1 cellular context compared by ENCODE assay signal in genomic region chr15:34993877-34994276, GRCh38.
A peak's percentile ranks its signal among the peaks of the same experiment; 100 is the strongest.
TF ChIP-seq lines count a peak whose summit lies in the region.

No MANE protein-coding gene starts in this region.

TF ChIP-seq in K562, 482 proteins besides CTCF, POLR2A, EP300 and RAD21 (continued from another document and continues in another):
- no peak for TF ChIP-seq ETS1 (conservative IDR thresholded peaks at IDR 0.05; ENCODE audit: control insufficient read depth, low read depth, low read length)
- TF ChIP-seq ZNF449 (CRISPR knock-in tag; IDR thresholded peaks at IDR 0.05), result 0 out of 2 replicates have a peak, but pooled peaks have one; percentile 79
- peak; percentile 75; the same call in 1 of the 2 replicates for TF ChIP-seq ZBTB34 (CRISPR knock-in tag; IDR thresholded peaks at IDR 0.05)
- TF ChIP-seq ZNF79 (CRISPR knock-in tag; IDR thresholded peaks at IDR 0.05; ENCODE audit: low read depth), result peak; percentile 56; the same call in 1 of the 2 replicates
- peak; percentile 88 for TF ChIP-seq MEF2D (tag; conservative IDR thresholded peaks at IDR 0.05; ENCODE audit: low read depth)
- no peak for TF ChIP-seq BDP1 (IDR thresholded peaks at IDR 0.05; ENCODE audit: insufficient read depth, insufficient read length)
- TF ChIP-seq CBFA2T3 (IDR thresholded peaks at IDR 0.05), result no peak
- peak; percentile 85 for TF ChIP-seq ZNF766 (CRISPR knock-in tag; conservative IDR thresholded peaks at IDR 0.05)
- no peak for TF ChIP-seq ZNF224 (CRISPR knock-in tag; IDR thresholded peaks at IDR 0.05)
- no peak for TF ChIP-seq ZNF316 (IDR thresholded peaks at IDR 0.05)
- TF ChIP-seq, protein P1, sequence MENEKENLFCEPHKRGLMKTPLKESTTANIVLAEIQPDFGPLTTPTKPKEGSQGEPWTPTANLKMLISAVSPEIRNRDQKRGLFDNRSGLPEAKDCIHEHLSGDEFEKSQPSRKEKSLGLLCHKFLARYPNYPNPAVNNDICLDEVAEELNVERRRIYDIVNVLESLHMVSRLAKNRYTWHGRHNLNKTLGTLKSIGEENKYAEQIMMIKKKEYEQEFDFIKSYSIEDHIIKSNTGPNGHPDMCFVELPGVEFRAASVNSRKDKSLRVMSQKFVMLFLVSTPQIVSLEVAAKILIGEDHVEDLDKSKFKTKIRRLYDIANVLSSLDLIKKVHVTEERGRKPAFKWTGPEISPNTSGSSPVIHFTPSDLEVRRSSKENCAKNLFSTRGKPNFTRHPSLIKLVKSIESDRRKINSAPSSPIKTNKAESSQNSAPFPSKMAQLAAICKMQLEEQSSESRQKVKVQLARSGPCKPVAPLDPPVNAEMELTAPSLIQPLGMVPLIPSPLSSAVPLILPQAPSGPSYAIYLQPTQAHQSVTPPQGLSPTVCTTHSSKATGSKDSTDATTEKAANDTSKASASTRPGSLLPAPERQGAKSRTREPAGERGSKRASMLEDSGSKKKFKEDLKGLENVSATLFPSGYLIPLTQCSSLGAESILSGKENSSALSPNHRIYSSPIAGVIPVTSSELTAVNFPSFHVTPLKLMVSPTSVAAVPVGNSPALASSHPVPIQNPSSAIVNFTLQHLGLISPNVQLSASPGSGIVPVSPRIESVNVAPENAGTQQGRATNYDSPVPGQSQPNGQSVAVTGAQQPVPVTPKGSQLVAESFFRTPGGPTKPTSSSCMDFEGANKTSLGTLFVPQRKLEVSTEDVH (IDR thresholded peaks at IDR 0.05; ENCODE audit: low read depth, partially characterized antibody), result no peak
- TF ChIP-seq ASH1L (IDR thresholded peaks at IDR 0.05; ENCODE audit: borderline replicate concordance, low read depth, partially characterized antibody), result no peak
- TF ChIP-seq ZNF589 (CRISPR knock-in tag; IDR thresholded peaks at IDR 0.05; ENCODE audit: low read depth), result peak; percentile 95
- TF ChIP-seq ZNF354B (CRISPR knock-in tag; IDR thresholded peaks at IDR 0.05), result no peak
- TF ChIP-seq ZNF3 (CRISPR knock-in tag; IDR thresholded peaks at IDR 0.05), result no peak
- no peak for TF ChIP-seq HDAC2 (IDR thresholded peaks at IDR 0.05)
- 0 out of 2 replicates have a peak, but pooled peaks have one; percentile 4 for TF ChIP-seq MAFG (tag; conservative IDR thresholded peaks at IDR 0.05)
- TF ChIP-seq, protein P2, sequence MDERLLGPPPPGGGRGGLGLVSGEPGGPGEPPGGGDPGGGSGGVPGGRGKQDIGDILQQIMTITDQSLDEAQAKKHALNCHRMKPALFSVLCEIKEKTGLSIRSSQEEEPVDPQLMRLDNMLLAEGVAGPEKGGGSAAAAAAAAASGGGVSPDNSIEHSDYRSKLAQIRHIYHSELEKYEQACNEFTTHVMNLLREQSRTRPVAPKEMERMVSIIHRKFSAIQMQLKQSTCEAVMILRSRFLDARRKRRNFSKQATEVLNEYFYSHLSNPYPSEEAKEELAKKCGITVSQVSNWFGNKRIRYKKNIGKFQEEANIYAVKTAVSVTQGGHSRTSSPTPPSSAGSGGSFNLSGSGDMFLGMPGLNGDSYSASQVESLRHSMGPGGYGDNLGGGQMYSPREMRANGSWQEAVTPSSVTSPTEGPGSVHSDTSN (CRISPR knock-in tag; IDR thresholded peaks at IDR 0.05; ENCODE audit: low read depth), result no peak
- TF ChIP-seq, protein P2 (tag; conservative IDR thresholded peaks at IDR 0.05; ENCODE audit: low read depth), result no peak; the same call in 1 of the 2 replicates
- TF ChIP-seq, protein P3, sequence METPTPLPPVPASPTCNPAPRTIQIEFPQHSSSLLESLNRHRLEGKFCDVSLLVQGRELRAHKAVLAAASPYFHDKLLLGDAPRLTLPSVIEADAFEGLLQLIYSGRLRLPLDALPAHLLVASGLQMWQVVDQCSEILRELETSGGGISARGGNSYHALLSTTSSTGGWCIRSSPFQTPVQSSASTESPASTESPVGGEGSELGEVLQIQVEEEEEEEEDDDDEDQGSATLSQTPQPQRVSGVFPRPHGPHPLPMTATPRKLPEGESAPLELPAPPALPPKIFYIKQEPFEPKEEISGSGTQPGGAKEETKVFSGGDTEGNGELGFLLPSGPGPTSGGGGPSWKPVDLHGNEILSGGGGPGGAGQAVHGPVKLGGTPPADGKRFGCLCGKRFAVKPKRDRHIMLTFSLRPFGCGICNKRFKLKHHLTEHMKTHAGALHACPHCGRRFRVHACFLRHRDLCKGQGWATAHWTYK (CRISPR knock-in tag; IDR thresholded peaks at IDR 0.05), result peak; percentile 91
- TF ChIP-seq, protein P4, sequence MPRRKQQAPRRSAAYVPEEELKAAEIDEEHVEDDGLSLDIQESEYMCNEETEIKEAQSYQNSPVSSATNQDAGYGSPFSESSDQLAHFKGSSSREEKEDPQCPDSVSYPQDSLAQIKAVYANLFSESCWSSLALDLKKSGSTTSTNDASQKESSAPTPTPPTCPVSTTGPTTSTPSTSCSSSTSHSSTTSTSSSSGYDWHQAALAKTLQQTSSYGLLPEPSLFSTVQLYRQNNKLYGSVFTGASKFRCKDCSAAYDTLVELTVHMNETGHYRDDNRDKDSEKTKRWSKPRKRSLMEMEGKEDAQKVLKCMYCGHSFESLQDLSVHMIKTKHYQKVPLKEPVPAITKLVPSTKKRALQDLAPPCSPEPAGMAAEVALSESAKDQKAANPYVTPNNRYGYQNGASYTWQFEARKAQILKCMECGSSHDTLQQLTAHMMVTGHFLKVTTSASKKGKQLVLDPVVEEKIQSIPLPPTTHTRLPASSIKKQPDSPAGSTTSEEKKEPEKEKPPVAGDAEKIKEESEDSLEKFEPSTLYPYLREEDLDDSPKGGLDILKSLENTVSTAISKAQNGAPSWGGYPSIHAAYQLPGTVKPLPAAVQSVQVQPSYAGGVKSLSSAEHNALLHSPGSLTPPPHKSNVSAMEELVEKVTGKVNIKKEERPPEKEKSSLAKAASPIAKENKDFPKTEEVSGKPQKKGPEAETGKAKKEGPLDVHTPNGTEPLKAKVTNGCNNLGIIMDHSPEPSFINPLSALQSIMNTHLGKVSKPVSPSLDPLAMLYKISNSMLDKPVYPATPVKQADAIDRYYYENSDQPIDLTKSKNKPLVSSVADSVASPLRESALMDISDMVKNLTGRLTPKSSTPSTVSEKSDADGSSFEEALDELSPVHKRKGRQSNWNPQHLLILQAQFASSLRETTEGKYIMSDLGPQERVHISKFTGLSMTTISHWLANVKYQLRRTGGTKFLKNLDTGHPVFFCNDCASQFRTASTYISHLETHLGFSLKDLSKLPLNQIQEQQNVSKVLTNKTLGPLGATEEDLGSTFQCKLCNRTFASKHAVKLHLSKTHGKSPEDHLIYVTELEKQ (CRISPR knock-in tag; IDR thresholded peaks at IDR 0.05), result peak; percentile 82; the same call in 1 of the 2 replicates
- no peak for TF ChIP-seq POLR3A (IDR thresholded peaks at IDR 0.05; ENCODE audit: borderline replicate concordance, extremely low read depth, insufficient read depth, insufficient read length)
- no peak for TF ChIP-seq HSF4 (CRISPR knock-in tag; IDR thresholded peaks at IDR 0.05; ENCODE audit: borderline replicate concordance)
- TF ChIP-seq NR1H2 (CRISPR knock-in tag; IDR thresholded peaks at IDR 0.05), result no peak
- TF ChIP-seq ZNF444 (CRISPR knock-in tag; IDR thresholded peaks at IDR 0.05), result no peak
- peak; percentile 89 for TF ChIP-seq ZNF583 (CRISPR knock-in tag; IDR thresholded peaks at IDR 0.05)
- no peak for TF ChIP-seq SP2 (IDR thresholded peaks at IDR 0.05; ENCODE audit: extremely low read depth, low read depth, low read length, poor library complexity, severe bottlenecking)
- peak; percentile 93 for TF ChIP-seq IRF9 (tag; IDR thresholded peaks at IDR 0.05)
- TF ChIP-seq, protein P5, sequence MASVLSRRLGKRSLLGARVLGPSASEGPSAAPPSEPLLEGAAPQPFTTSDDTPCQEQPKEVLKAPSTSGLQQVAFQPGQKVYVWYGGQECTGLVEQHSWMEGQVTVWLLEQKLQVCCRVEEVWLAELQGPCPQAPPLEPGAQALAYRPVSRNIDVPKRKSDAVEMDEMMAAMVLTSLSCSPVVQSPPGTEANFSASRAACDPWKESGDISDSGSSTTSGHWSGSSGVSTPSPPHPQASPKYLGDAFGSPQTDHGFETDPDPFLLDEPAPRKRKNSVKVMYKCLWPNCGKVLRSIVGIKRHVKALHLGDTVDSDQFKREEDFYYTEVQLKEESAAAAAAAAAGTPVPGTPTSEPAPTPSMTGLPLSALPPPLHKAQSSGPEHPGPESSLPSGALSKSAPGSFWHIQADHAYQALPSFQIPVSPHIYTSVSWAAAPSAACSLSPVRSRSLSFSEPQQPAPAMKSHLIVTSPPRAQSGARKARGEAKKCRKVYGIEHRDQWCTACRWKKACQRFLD (CRISPR knock-in tag; IDR thresholded peaks at IDR 0.05), result peak; percentile 95
- peak in 1 of 3 experiments; percentile 63; a peak in 1 of 6 replicates for TF ChIP-seq ZBTB11 (CRISPR knock-in tag; IDR thresholded peaks at IDR 0.05)
- no peak for TF ChIP-seq ZBTB7A (IDR thresholded peaks at IDR 0.05; ENCODE audit: borderline replicate concordance, control insufficient read depth, low read depth, low read length)
- no peak for TF ChIP-seq CHD2 (IDR thresholded peaks at IDR 0.05; ENCODE audit: low read depth, low read length)
- peak; percentile 83 for TF ChIP-seq ZNF561 (CRISPR knock-in tag; conservative IDR thresholded peaks at IDR 0.05)
- no peak for TF ChIP-seq ZBTB1 (CRISPR knock-in tag; IDR thresholded peaks at IDR 0.05; ENCODE audit: borderline replicate concordance, low read depth)
- TF ChIP-seq POLR2H (tag; IDR thresholded peaks at IDR 0.05; ENCODE audit: low read depth), result peak; percentile 50; the same call in 1 of the 2 replicates
- no peak for TF ChIP-seq PCBP1 (IDR thresholded peaks at IDR 0.05; ENCODE audit: low read depth, low read length, poor library complexity, severe bottlenecking)
- TF ChIP-seq ERF (CRISPR knock-in tag; IDR thresholded peaks at IDR 0.05), result 0 out of 2 replicates have a peak, but pooled peaks have one; percentile 28
